1 cellular context compared by ENCODE assay signal in the genomic region with DNA sequence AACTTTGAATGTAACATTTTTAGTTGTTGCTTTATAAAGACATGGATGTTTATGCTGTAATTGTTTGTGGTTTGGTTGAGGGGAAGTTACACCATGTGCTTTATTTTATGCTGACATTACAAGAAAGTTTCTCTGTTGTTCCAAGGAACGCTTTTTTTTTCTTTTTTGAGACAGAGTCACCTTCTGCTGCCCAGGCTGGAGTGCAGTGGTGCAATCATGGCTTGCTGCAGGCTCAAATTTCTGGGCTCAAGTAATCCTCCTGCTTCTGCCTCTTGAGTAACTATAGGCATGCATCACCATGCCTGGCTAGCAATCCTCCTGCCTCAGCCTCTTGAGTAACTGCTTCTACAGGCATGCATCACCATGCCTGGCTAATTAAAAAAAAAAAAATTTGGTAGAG.
TF ChIP-seq lines count a peak whose summit lies in the region.

No MANE protein-coding gene starts in this region.

TF ChIP-seq in HepG2, 621 proteins besides CTCF, POLR2A, EP300 and RAD21:
- TF ChIP-seq MAFF (IDR thresholded peaks at IDR 0.05; ENCODE audit: low read depth, low read length) (peak; percentile 85), ASH2L (IDR thresholded peaks at IDR 0.05; ENCODE audit: insufficient read length, low read depth, low read length) (no peak), MAFK (conservative IDR thresholded peaks at IDR 0.05 in 1 of 2, IDR thresholded peaks at IDR 0.05 in 1 of 2; ENCODE audit: low read length in 2 of 2) (peak; percentile 85 to 89), SIX4 (CRISPR knock-in tag; IDR thresholded peaks at IDR 0.05) (0 out of 2 replicates have a peak, but pooled peaks have one; percentile 18), ATF7 (IDR thresholded peaks at IDR 0.05) (no peak), ATF7 (CRISPR knock-in tag; IDR thresholded peaks at IDR 0.05) (no peak)
TF ChIP-seq in HepG2: peak in this region for 3.
